In the genomic region with DNA sequence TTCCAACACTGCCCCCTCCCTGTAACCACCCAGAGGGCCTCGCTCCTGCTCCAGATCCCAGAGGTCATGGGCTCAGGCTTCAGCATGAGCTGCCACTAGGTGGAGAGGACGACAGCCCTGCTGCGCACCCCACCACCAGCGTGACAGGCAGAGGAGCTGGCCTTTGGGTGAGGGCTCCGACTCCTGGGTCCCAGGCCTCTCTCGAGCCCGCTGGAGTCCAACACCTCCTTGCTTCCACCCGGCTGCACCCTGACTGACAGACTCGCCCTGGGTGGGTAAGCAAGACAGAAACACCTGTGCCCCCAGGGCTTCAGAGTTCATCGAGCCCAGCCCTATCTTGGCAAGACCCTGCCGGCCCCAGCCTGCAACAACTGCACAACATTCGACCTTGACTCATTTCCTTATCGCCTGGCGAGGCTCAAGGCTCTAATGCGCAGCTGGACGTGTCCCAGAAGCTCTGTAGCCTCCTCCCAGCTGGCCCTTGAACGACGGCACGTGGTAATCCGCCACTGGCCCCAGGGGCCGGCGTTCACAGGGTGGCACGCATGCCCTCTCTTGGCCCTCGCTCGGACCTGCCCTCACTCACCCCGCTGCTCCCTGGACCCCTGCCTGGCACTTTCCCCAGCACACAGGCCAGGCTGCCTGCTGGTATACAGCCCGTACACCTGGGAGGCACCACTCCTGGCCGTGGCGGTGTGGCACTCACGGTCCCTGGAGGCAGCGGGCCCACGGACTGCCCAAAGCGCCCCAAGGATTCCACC, we compare ENCODE assay signal across 8 cellular contexts. TPM values are rescaled to one million over a fixed set of nuclear protein-coding genes. Genes with fewer than 3 reads are reported as not detected.
DNase-seq lines count a peak whose midpoint lies in the region; ATAC-seq and TF ChIP-seq lines count a peak whose summit lies in the region.

No MANE protein-coding gene starts in this region.

- H4K91ac ChIP-seq in trophoblast cell (ENCODE audit: low read depth, low read length) = no peak overlapping the region

- POLR2A ChIA-PET in GM10248 (lab: Yijun Ruan, JAX) = no interaction called here
- POLR2A ChIA-PET in OCI-LY7 (lab: Charles Lee) = interaction anchor here (0.6 kb wide), 1 partner anchor 1830 kb away, joined by 4 read pairs; no protein-coding TSS in a partner anchor

- H4K12ac ChIP-seq in trophoblast cell (ENCODE audit: low read depth, low read length) = no peak overlapping the region

- TF ChIP-seq CTCF in GM10248 (IDR thresholded peaks at IDR 0.05; ENCODE audit: control extremely low read depth, extremely low read depth, low read depth, missing control alignments) (peak; percentile 33), OCI-LY7 (conservative IDR thresholded peaks at IDR 0.05; ENCODE audit: low read length) (peak; percentile 63), esophagus squamous epithelium (IDR thresholded peaks at IDR 0.05) (peak in 5 of 6 experiments; percentile 25 to 65 (median 41)), GM20000 (IDR thresholded peaks at IDR 0.05; ENCODE audit: extremely low read depth, missing control alignments) (no peak)

- no peaks in the 10 kb centered on the region for H3K9me3 ChIP-seq in OCI-LY7 (ENCODE audit: low read length)
- H3K9me3 ChIP-seq in esophagus squamous epithelium = no peaks in the 10 kb centered on the region
- no peaks in the 10 kb centered on the region for H3K9me3 ChIP-seq in trophoblast cell (ENCODE audit: insufficient read depth, low read depth, low read length)

- peaks cover 47% of the 10 kb centered on the region for H3K4me1 ChIP-seq in OCI-LY7 (ENCODE audit: insufficient read depth, low read length, poor library complexity, severe bottlenecking)
- H3K4me1 ChIP-seq in esophagus squamous epithelium = peaks cover 40 to 74% (median 53%) of the 10 kb centered on the region in 3 donors
- peaks cover 12 to 23% of the 10 kb centered on the region in 2 experiments for H3K4me1 ChIP-seq in trophoblast cell (ENCODE audit: control insufficient read depth in 1 of 2, insufficient read depth in 2 of 2, low read length in 2 of 2)

- H3K27ac ChIP-seq in OCI-LY7 (ENCODE audit: low read depth, low read length, poor library complexity, severe bottlenecking) (no peak overlapping the region), esophagus squamous epithelium (peak overlapping the region; percentile 61 to 77 (median 70)), trophoblast cell (ENCODE audit: low read depth, low read length) (no peak overlapping the region)

- ATAC-seq in HG03354 (IDR thresholded peaks at IDR 0.05; ENCODE audit: poor library complexity, severe bottlenecking, unreplicated experiment) = no peak

- TF ChIP-seq POLR2A in esophagus squamous epithelium (IDR thresholded peaks at IDR 0.05) = no peak

- no peak overlapping the region for H2BK5ac ChIP-seq in trophoblast cell (ENCODE audit: low read depth, low read length, poor library complexity)

- DNase-seq in GM10248 (ENCODE audit: extremely low spot score) (no peak), OCI-LY7 (ENCODE audit: low spot score) (peak; percentile 37), esophagus squamous epithelium (lab: John Stamatoyannopoulos, UW) (no peak), trophoblast cell (peak; percentile 18 to 48), GM20000 (ENCODE audit: low spot score) (no peak), NCI-H510A treated with DMSO at 0.1 percent for 48 hours (lab: John Stamatoyannopoulos, UW) (no peak)
- DNase-seq in activated naive CD4-positive, alpha-beta T cell (lab: John Stamatoyannopoulos, UW) = no peak

- H3K27me3 ChIP-seq in esophagus squamous epithelium (no peaks in the 10 kb centered on the region), trophoblast cell (ENCODE audit: insufficient read depth, low read length) (no peaks in the 10 kb centered on the region)

- no peak overlapping the region for H2BK120ac ChIP-seq in trophoblast cell (ENCODE audit: insufficient read depth, low read length, poor library complexity)

- H3K18ac ChIP-seq in trophoblast cell (ENCODE audit: low read length) = no peak overlapping the region

- no peak overlapping the region for H4K8ac ChIP-seq in trophoblast cell (ENCODE audit: low read depth, low read length)

- peaks cover 7% of the 10 kb centered on the region for H3K79me1 ChIP-seq in trophoblast cell (ENCODE audit: low read length)

- H3K36me3 ChIP-seq in OCI-LY7 (ENCODE audit: insufficient read depth, low read length) = no peaks in the 10 kb centered on the region
- H3K36me3 ChIP-seq in esophagus squamous epithelium = peaks cover 8 to 72% (median 9%) of the 10 kb centered on the region in 3 donors
- peaks cover 52 to 63% of the 10 kb centered on the region in 2 experiments for H3K36me3 ChIP-seq in trophoblast cell (ENCODE audit: control insufficient read depth in 1 of 2, insufficient read depth in 2 of 2, low read length in 2 of 2)

- H2AK5ac ChIP-seq in trophoblast cell (ENCODE audit: low read length) = no peak overlapping the region

- no peak overlapping the region for H3K9ac ChIP-seq in trophoblast cell (ENCODE audit: low read length)

- WGBS in esophagus squamous epithelium, 2 donors = 33 to 58% methylated on average over 3 to 5 of the region's 33 CpGs
- no CpG with 5 or more reads among the region's 33 CpGs for WGBS in trophoblast cell (ENCODE audit: extremely low coverage, insufficient coverage, insufficient read length)

- BruUV-seq in OCI-LY7 (replicated peaks; lab: Mats Ljungman, UMichigan) = no TSS peak

- H3K79me2 ChIP-seq in OCI-LY7 (ENCODE audit: insufficient read depth, low read depth, low read length) = no peaks in the 10 kb centered on the region
- peaks cover 2% of the 10 kb centered on the region for H3K79me2 ChIP-seq in trophoblast cell (ENCODE audit: control insufficient read depth, insufficient read depth, low read length, poor library complexity)

- H4K20me1 ChIP-seq in OCI-LY7 (ENCODE audit: insufficient read depth, low read length) = no peaks in the 10 kb centered on the region

- intact Hi-C loops in OCI-LY7 (cut with micrococcal nuclease; ENCODE audit: unreplicated experiment) = no loop called here
- intact Hi-C loops in esophagus squamous epithelium (cut with DNase I) = no loop called here

- no peaks in the 10 kb centered on the region for H3K9me2 ChIP-seq in OCI-LY7 (ENCODE audit: insufficient read depth, low read length)

- H3K4me2 ChIP-seq in OCI-LY7 (ENCODE audit: low read length) (no peak overlapping the region), trophoblast cell (ENCODE audit: low read length) (no peak overlapping the region)

- no peak overlapping the region for H3K23ac ChIP-seq in trophoblast cell (ENCODE audit: low read length)

- no peak overlapping the region for H3K4ac ChIP-seq in trophoblast cell (ENCODE audit: low read depth, low read length)

- H3K14ac ChIP-seq in trophoblast cell (ENCODE audit: low read length) = no peak overlapping the region

- no peak overlapping the region for H2BK12ac ChIP-seq in trophoblast cell (ENCODE audit: low read length)

- CTCF ChIA-PET in GM10248 (lab: Yijun Ruan, JAX) = interaction anchor here (1.0 to 1.6 kb wide), 2 partner anchors 14 to 74 kb away, joined by 3 to 5 read pairs; no protein-coding TSS in a partner anchor
- CTCF ChIA-PET in OCI-LY7 (lab: Charles Lee; ENCODE audit: unreplicated experiment) = interaction anchor here (0.7 kb wide), 1 partner anchor 74 kb away, joined by 4 read pairs; no protein-coding TSS in a partner anchor

- H3K4me3 ChIP-seq in OCI-LY7 (ENCODE audit: low read depth, low read length, poor library complexity, severe bottlenecking) (no peak overlapping the region), esophagus squamous epithelium (no peak overlapping the region), trophoblast cell (ENCODE audit: low read depth, low read length) (no peak overlapping the region)

- H2AFZ ChIP-seq in OCI-LY7 (ENCODE audit: low read length) (no peak overlapping the region), trophoblast cell (ENCODE audit: insufficient read depth, low read length, poor library complexity) (no peak overlapping the region)

RNA-seq across cellular contexts. Expression of a gene that starts 28.0 kb away (rescaled TPM):
- 1.5 and 2.5 TPM in 2 replicates for total RNA-seq in OCI-LY7 (2014; rRNA removed; shearing (Covaris generic))
- total RNA-seq in OCI-LY7 (2022) (1.7 and 1.8 TPM in 2 replicates), esophagus squamous epithelium (10 to 100 TPM; 41.1 to 85.7 (median 69.5) TPM)
- 36.7 and 37.0 TPM in 2 replicates for polyA plus RNA-seq in trophoblast cell (2013)

RNA-seq across cellular contexts. Expression of a gene that starts 32.6 kb away (rescaled TPM):
- total RNA-seq in OCI-LY7 (2014; rRNA removed; shearing (Covaris generic)) = 59.6 and 66.4 TPM in 2 replicates
- 56.5 and 70.2 TPM in 2 replicates for total RNA-seq in OCI-LY7 (2022)
- 10 to 100 TPM; 27.3 to 46.3 (median 44.8) TPM for total RNA-seq in esophagus squamous epithelium
- 12.5 and 13.0 TPM in 2 replicates for polyA plus RNA-seq in trophoblast cell (2013)

Comparison
In these comparisons a context has a peak if more than half of its experiments do, and no peak if none do; other contexts are left out.
1. DNase-seq: peak in OCI-LY7 (single experiment) and trophoblast cell (2 of 2); none in GM10248 (single experiment), esophagus squamous epithelium (single experiment), GM20000 (single experiment), NCI-H510A treated with DMSO at 0.1 percent for 48 hours (single experiment) and activated naive CD4-positive, alpha-beta T cell (0 of 4).
2. H3K27ac ChIP-seq: peak in esophagus squamous epithelium (4 of 4); none in OCI-LY7 (single experiment) and trophoblast cell (single experiment).
3. RNA of a gene that starts 28.0 kb away (total RNA-seq): 41.1 to 85.7 TPM in esophagus squamous epithelium; 1.5 to 2.5 TPM in OCI-LY7; every median in the first group is over 10 times any median in the second.